ENCODE assay signal across 1 cellular context in genomic region chr14:24803933-24804494, GRCh38.
TF ChIP-seq lines count a peak whose summit lies in the region.

No MANE protein-coding gene starts in this region.

TF ChIP-seq in HepG2, 621 proteins besides CTCF, POLR2A, EP300 and RAD21 (continued from another document):
- TF ChIP-seq NFAT5 (CRISPR knock-in tag; IDR thresholded peaks at IDR 0.05) (no peak), TBX2 (CRISPR knock-in tag; IDR thresholded peaks at IDR 0.05; ENCODE audit: borderline replicate concordance) (peak; percentile 25; the same call in 1 of the 2 replicates), ZC3H4 (CRISPR knock-in tag; IDR thresholded peaks at IDR 0.05; ENCODE audit: borderline replicate concordance) (no peak), ZNF839 (CRISPR knock-in tag; IDR thresholded peaks at IDR 0.05; ENCODE audit: borderline replicate concordance) (0 out of 2 replicates have a peak, but pooled peaks have one; percentile 70), ZNF879 (CRISPR knock-in tag; IDR thresholded peaks at IDR 0.05) (0 out of 2 replicates have a peak, but pooled peaks have one; percentile 33), ZNF230 (CRISPR knock-in tag; IDR thresholded peaks at IDR 0.05) (no peak), FOXM1 (CRISPR knock-in tag; IDR thresholded peaks at IDR 0.05) (no peak), AHDC1 (CRISPR knock-in tag; IDR thresholded peaks at IDR 0.05; ENCODE audit: borderline replicate concordance) (no peak), ZSCAN31 (CRISPR knock-in tag; IDR thresholded peaks at IDR 0.05; ENCODE audit: low read depth) (peak; percentile 53; the same call in 1 of the 2 replicates), ZNF343 (CRISPR knock-in tag; IDR thresholded peaks at IDR 0.05) (0 out of 2 replicates have a peak, but pooled peaks have one; percentile 24), ZNF788 (CRISPR knock-in tag; IDR thresholded peaks at IDR 0.05; ENCODE audit: borderline replicate concordance) (peak; percentile 62), ZNF484 (CRISPR knock-in tag; IDR thresholded peaks at IDR 0.05; ENCODE audit: borderline replicate concordance, low read depth) (no peak), EED (CRISPR knock-in tag; IDR thresholded peaks at IDR 0.05) (peak; percentile 97), ZNF331 (CRISPR knock-in tag; IDR thresholded peaks at IDR 0.05) (no peak), MLLT10 (CRISPR knock-in tag; IDR thresholded peaks at IDR 0.05) (no peak), ZFP37 (CRISPR knock-in tag; IDR thresholded peaks at IDR 0.05; ENCODE audit: borderline replicate concordance) (no peak), ZNF280B (CRISPR knock-in tag; IDR thresholded peaks at IDR 0.05; ENCODE audit: borderline replicate concordance) (peak; percentile 87; the same call in 1 of the 2 replicates), DZIP1 (CRISPR knock-in tag; IDR thresholded peaks at IDR 0.05) (0 out of 2 replicates have a peak, but pooled peaks have one; percentile 59), NFE2 (CRISPR knock-in tag; IDR thresholded peaks at IDR 0.05) (no peak), ZNF687 (CRISPR knock-in tag; IDR thresholded peaks at IDR 0.05) (peak; percentile 24; the same call in 1 of the 2 replicates), PRMT3 (CRISPR knock-in tag; IDR thresholded peaks at IDR 0.05; ENCODE audit: borderline replicate concordance, low read depth) (0 out of 2 replicates have a peak, but pooled peaks have one; percentile 45), MTA1 (CRISPR knock-in tag; IDR thresholded peaks at IDR 0.05; ENCODE audit: borderline replicate concordance) (no peak), THAP7 (CRISPR knock-in tag; IDR thresholded peaks at IDR 0.05) (0 out of 2 replicates have a peak, but pooled peaks have one; percentile 50), NCOA2 (CRISPR knock-in tag; IDR thresholded peaks at IDR 0.05) (no peak), HNRNPL (IDR thresholded peaks at IDR 0.05; ENCODE audit: low read depth, low read length) (no peak), ZNF225 (CRISPR knock-in tag; IDR thresholded peaks at IDR 0.05) (peak; percentile 48; the same call in 1 of the 2 replicates), ZNF737 (CRISPR knock-in tag; IDR thresholded peaks at IDR 0.05; ENCODE audit: borderline replicate concordance) (0 out of 2 replicates have a peak, but pooled peaks have one; percentile 57), ZGPAT (CRISPR knock-in tag; IDR thresholded peaks at IDR 0.05) (no peak)
